In genomic region chr6:100175814-100176275, GRCh38 we compare ENCODE assay signal across 10 cellular contexts.
A peak's percentile ranks its signal among the peaks of the same experiment; 100 is the strongest.
DNase-seq lines count a peak whose midpoint lies in the region; ATAC-seq and TF ChIP-seq lines count a peak whose summit lies in the region.
"Had no signal": no experiment of that assay in that cellular context is flagged by ENCODE, and none has a peak within 500 bp of the region (broad histone marks: within the 10 kb centered on the region; RNA-seq: fewer than 3 reads in every experiment).

No MANE protein-coding gene starts in this region.

- 7 to 38% methylated on average over 1 of the region's 1 CpG for WGBS in sigmoid colon, 2 donors

- peak overlapping the region; percentile 77 for H3K4me3 Mint-ChIP-seq in HFFc6
- no peak overlapping the region for H3K4me3 Mint-ChIP-seq in activated naive CD8-positive, alpha-beta T cell treated with anti-CD3 and anti-CD28 coated beads, Interleukin-2, amount 50 U/mL, for 24 hours
- H3K4me3 Mint-ChIP-seq: endodermal cell had no signal

- no peak for TF ChIP-seq EP300 in sigmoid colon (IDR thresholded peaks at IDR 0.05)

- in situ Hi-C loops in astrocyte of the cerebellum (cut with HindIII; ENCODE audit: low sequenced_read_pairs), result no loop called here

- H3K9me3 Mint-ChIP-seq in HFFc6, result no peaks in the 10 kb centered on the region
- H3K9me3 Mint-ChIP-seq in activated naive CD8-positive, alpha-beta T cell treated with anti-CD3 and anti-CD28 coated beads, Interleukin-2, amount 50 U/mL, for 24 hours, result no peaks in the 10 kb centered on the region
- H3K9me3 Mint-ChIP-seq: endodermal cell had no signal

- ATAC-seq in activated naive CD8-positive, alpha-beta T cell treated with anti-CD3 and anti-CD28 coated beads, Interleukin-2, amount 50 U/mL, for 24 hours, result no peak

- H3K36me3 Mint-ChIP-seq in HFFc6 (ENCODE audit: low read depth), result no peaks in the 10 kb centered on the region
- no peaks in the 10 kb centered on the region for H3K36me3 Mint-ChIP-seq in activated naive CD8-positive, alpha-beta T cell treated with anti-CD3 and anti-CD28 coated beads, Interleukin-2, amount 50 U/mL, for 24 hours (ENCODE audit: low read depth)

- H3K9ac ChIP-seq in iPS-18a (ENCODE audit: low read length) (no peak overlapping the region), subcutaneous abdominal adipose tissue (ENCODE audit: low read length in 5 of 5) (peak overlapping the region in 1 of 5 donors; percentile 75)

- peaks cover 27% of the 10 kb centered on the region for H3K4me1 ChIP-seq in iPS-18a (ENCODE audit: control insufficient read depth, low read depth, low read length)
- peaks cover 11 to 65% (median 39%) of the 10 kb centered on the region in 5 donors for H3K4me1 ChIP-seq in subcutaneous abdominal adipose tissue (ENCODE audit: control insufficient read depth in 5 of 5, insufficient read depth in 5 of 5, low read length in 5 of 5)
- no peaks in the 10 kb centered on the region for H3K4me1 ChIP-seq in sigmoid colon

- H3K27me3 Mint-ChIP-seq in HFFc6 (ENCODE audit: insufficient read depth), result no peaks in the 10 kb centered on the region
- peaks cover 2% of the 10 kb centered on the region for H3K27me3 Mint-ChIP-seq in activated naive CD8-positive, alpha-beta T cell treated with anti-CD3 and anti-CD28 coated beads, Interleukin-2, amount 50 U/mL, for 24 hours

- H3K36me3 ChIP-seq in iPS-18a (ENCODE audit: control insufficient read depth, low read depth, low read length), result no peaks in the 10 kb centered on the region
- H3K36me3 ChIP-seq in subcutaneous abdominal adipose tissue (ENCODE audit: control insufficient read depth in 5 of 5, insufficient read depth in 5 of 5, low read length in 5 of 5), result no peaks in the 10 kb centered on the region
- no peaks in the 10 kb centered on the region for H3K36me3 ChIP-seq in sigmoid colon

- H3K9me3 ChIP-seq in iPS-18a (ENCODE audit: control insufficient read depth, low read depth, low read length), result no peaks in the 10 kb centered on the region
- no peaks in the 10 kb centered on the region for H3K9me3 ChIP-seq in subcutaneous abdominal adipose tissue (ENCODE audit: control insufficient read depth in 5 of 5, low read length in 5 of 5)
- no peaks in the 10 kb centered on the region for H3K9me3 ChIP-seq in sigmoid colon

- H3K4me3 ChIP-seq in astrocyte of the cerebellum (ENCODE audit: low read depth, low read length) (no peak overlapping the region), iPS-18a (ENCODE audit: low read length) (peak overlapping the region; percentile 8), subcutaneous abdominal adipose tissue (ENCODE audit: low read depth in 1 of 5, low read length in 5 of 5) (no peak overlapping the region), sigmoid colon (no peak overlapping the region)

- H3K4me1 Mint-ChIP-seq in HFFc6 (ENCODE audit: low read depth), result peaks cover 51% of the 10 kb centered on the region
- no peaks in the 10 kb centered on the region for H3K4me1 Mint-ChIP-seq in activated naive CD8-positive, alpha-beta T cell treated with anti-CD3 and anti-CD28 coated beads, Interleukin-2, amount 50 U/mL, for 24 hours

- intact Hi-C loops in sigmoid colon (cut with DNase I), result no loop called here

- H3K27ac Mint-ChIP-seq in HFFc6, result peak overlapping the region; percentile 94
- H3K27ac Mint-ChIP-seq in activated naive CD8-positive, alpha-beta T cell treated with anti-CD3 and anti-CD28 coated beads, Interleukin-2, amount 50 U/mL, for 24 hours, result no peak overlapping the region
- H3K27ac Mint-ChIP-seq: endodermal cell had no signal

- TF ChIP-seq POLR2A in sigmoid colon (IDR thresholded peaks at IDR 0.05), result no peak

- TF ChIP-seq CTCF in HFFc6 (IDR thresholded peaks at IDR 0.05) (no peak), astrocyte of the cerebellum (IDR thresholded peaks at IDR 0.05; ENCODE audit: low read depth, low read length, missing control alignments) (no peak), sigmoid colon (IDR thresholded peaks at IDR 0.05) (no peak)

- peak; percentile 91 for DNase-seq in HFFc6
- DNase-seq in astrocyte of the cerebellum (ENCODE audit: low read depth), result peak; percentile 86
- no peak for DNase-seq in NCI-H446 (lab: John Stamatoyannopoulos, UW)
- DNase-seq in activated naive CD8-positive, alpha-beta T cell treated with anti-CD3 and anti-CD28 coated beads, Interleukin-2, amount 50 U/mL, for 24 hours, result no peak
- DNase-seq in sigmoid colon, result no peak
- DNase-seq: activated T-cell treated with anti-CD3 and anti-CD28 coated beads, Interleukin-2, amount 50 U/mL, for 48 hours; T-helper 9 cell had no signal

- no peak overlapping the region for H3K27ac ChIP-seq in iPS-18a (ENCODE audit: low read length)
- H3K27ac ChIP-seq in subcutaneous abdominal adipose tissue (ENCODE audit: low read depth, low read length), result peak overlapping the region; percentile 60
- H3K27ac ChIP-seq in sigmoid colon, result peak overlapping the region in 1 of 4 donors; percentile 12

- H3K27me3 ChIP-seq in iPS-18a (ENCODE audit: control insufficient read depth, insufficient read depth, low read length), result no peaks in the 10 kb centered on the region
- no peaks in the 10 kb centered on the region for H3K27me3 ChIP-seq in subcutaneous abdominal adipose tissue (ENCODE audit: control insufficient read depth in 5 of 5, insufficient read depth in 4 of 5, low read length in 5 of 5)
- no peaks in the 10 kb centered on the region for H3K27me3 ChIP-seq in sigmoid colon

Comparison
In these comparisons a context has a peak if more than half of its experiments do, and no peak if none do; other contexts are left out.
1. DNase-seq: peak in HFFc6 (single experiment) and astrocyte of the cerebellum (single experiment); none in NCI-H446 (0 of 2), activated naive CD8-positive, alpha-beta T cell treated with anti-CD3 and anti-CD28 coated beads, Interleukin-2, amount 50 U/mL, for 24 hours (single experiment) and sigmoid colon (single experiment).